Comparison of ENCODE assay signal across 8 cellular contexts in genomic region chr14:102316746-102317563, GRCh38.
DNase-seq lines count a peak whose midpoint lies in the region; ATAC-seq and TF ChIP-seq lines count a peak whose summit lies in the region.

No MANE protein-coding gene starts in this region.

- DNase-seq in C1 segment of cervical spinal cord (lab: John Stamatoyannopoulos, UW) (peak; percentile 75 to 93 (median 86)), NCI-H524 treated with DMSO at 0.1 percent for 48 hours (lab: John Stamatoyannopoulos, UW) (peak; percentile 73), coronary artery (ENCODE audit: low spot score) (peak; percentile 97), left kidney (ENCODE audit: low read depth, low spot score) (peak; percentile 97)
- DNase-seq in activated CD4-positive, alpha-beta T cell treated with anti-CD3 and anti-CD28 coated beads for 48 hours: peak; percentile 96
- DNase-seq in stimulated activated CD4-positive, alpha-beta T cell treated with anti-CD3 and anti-CD28 coated beads, Interleukin-1b, Interleukin-23, amount 100 ng/mL, for 48 hours: peak; percentile 94

- H3K4me3 ChIP-seq in coronary artery: peak overlapping the region; percentile 69

- ATAC-seq in GM19328 (IDR thresholded peaks at IDR 0.05; ENCODE audit: unreplicated experiment) (peak; percentile 52), HG03460 (IDR thresholded peaks at IDR 0.05; ENCODE audit: unreplicated experiment) (peak; percentile 54)

- H3K27ac ChIP-seq in coronary artery: peak overlapping the region; percentile 63 to 86

- peak; percentile 59 for TF ChIP-seq CTCF in coronary artery (IDR thresholded peaks at IDR 0.05)

Comparison
In these comparisons a context has a peak if more than half of its experiments do, and no peak if none do; other contexts are left out.
1. Peak in every context shown above with its lines: DNase-seq, ATAC-seq, H3K4me3 ChIP-seq and H3K27ac ChIP-seq.